14 cellular contexts compared by ENCODE assay signal in genomic region chr1:25590096-25590824, GRCh38. TPM values are rescaled to one million over a fixed set of nuclear protein-coding genes. Genes with fewer than 3 reads are reported as not detected.
DNase-seq lines count a peak whose midpoint lies in the region; ATAC-seq, FAIRE-seq and TF ChIP-seq lines count a peak whose summit lies in the region.
"Had no signal": no experiment of that assay in that cellular context is flagged by ENCODE, and none has a peak within 500 bp of the region (broad histone marks: within the 10 kb centered on the region; RNA-seq: fewer than 3 reads in every experiment).

No MANE protein-coding gene starts in this region.

- DNase-seq in EH (ENCODE audit: low read depth) (peak; percentile 23), WERI-Rb-1 (no peak), Right ventricle myocardium superior (peak; percentile 78), pancreas (no peak), MM.1S (no peak), GF-D8 (lab: John Stamatoyannopoulos, UW) (no peak)
- no peak for DNase-seq in activated CD8-positive, alpha-beta memory T cell treated with anti-CD3 and anti-CD28 coated beads, Interleukin-2, amount 10 ng/mL, durations not matched to agents 7 days and 5 days
- DNase-seq: activated T-cell treated with anti-CD3 and anti-CD28 coated beads, Interleukin-2, amount 50 U/mL, for 72 hours; Karpas-422; NCI-H345; SHP77 had no signal

- no peaks in the 10 kb centered on the region for H3K36me3 ChIP-seq in WERI-Rb-1
- no peaks in the 10 kb centered on the region for H3K36me3 ChIP-seq in pancreas
- H3K36me3 ChIP-seq in MM.1S (replicated peaks; ENCODE audit: insufficient read depth, low read length), result no peaks in the 10 kb centered on the region

- H3K27me3 ChIP-seq in WERI-Rb-1 (ENCODE audit: insufficient read depth, low read depth, severe bottlenecking), result no peaks in the 10 kb centered on the region
- H3K27me3 ChIP-seq in pancreas, result no peaks in the 10 kb centered on the region
- H3K27me3 ChIP-seq in MM.1S (replicated peaks; ENCODE audit: insufficient read depth, low read length), result no peaks in the 10 kb centered on the region

- H3K9ac ChIP-seq in MM.1S (ENCODE audit: low read length), result no peak overlapping the region

- no peak for FAIRE-seq in pancreas (lab: Jason Lieb, UNC)
- FAIRE-seq: astrocyte, GM19239 had no signal

- H4K20me1 ChIP-seq in MM.1S (ENCODE audit: insufficient read depth, low read length), result no peaks in the 10 kb centered on the region

- H3K27me3 Mint-ChIP-seq in activated CD8-positive, alpha-beta memory T cell treated with anti-CD3 and anti-CD28 coated beads, Interleukin-2, amount 10 ng/mL, durations not matched to agents 7 days and 5 days, result peaks cover 46% of the 10 kb centered on the region

- no peaks in the 10 kb centered on the region for H3K9me3 Mint-ChIP-seq in activated CD8-positive, alpha-beta memory T cell treated with anti-CD3 and anti-CD28 coated beads, Interleukin-2, amount 10 ng/mL, durations not matched to agents 7 days and 5 days (ENCODE audit: low read depth)
- H3K9me3 Mint-ChIP-seq: activated T-cell treated with anti-CD3 and anti-CD28 coated beads, Interleukin-2, amount 50 U/mL, for 72 hours had no signal

- no peak overlapping the region for H2AFZ ChIP-seq in MM.1S (ENCODE audit: low read length)

- ATAC-seq in Right ventricle myocardium superior (ENCODE audit: poor library complexity) (peak; percentile 76), pancreas (peak; percentile 35 to 89 (median 74)), GM19351 (IDR thresholded peaks at IDR 0.05; ENCODE audit: unreplicated experiment) (no peak)
- ATAC-seq in activated CD8-positive, alpha-beta memory T cell treated with anti-CD3 and anti-CD28 coated beads, Interleukin-2, amount 10 ng/mL, durations not matched to agents 7 days and 5 days, result no peak
- ATAC-seq: activated T-cell treated with anti-CD3 and anti-CD28 coated beads, Interleukin-2, amount 50 U/mL, for 72 hours had no signal

- intact Hi-C loops in Right ventricle myocardium superior (cut with DNase I), result no loop called here
- intact Hi-C loops in pancreas (cut with DNase I), result no loop called here

- no peak overlapping the region for H3K27ac ChIP-seq in WERI-Rb-1
- H3K27ac ChIP-seq in pancreas, result peak overlapping the region in 2 of 4 donors; percentile 1 to 51
- no peak overlapping the region for H3K27ac ChIP-seq in MM.1S (ENCODE audit: low read length)

- H3K4me1 Mint-ChIP-seq in activated CD8-positive, alpha-beta memory T cell treated with anti-CD3 and anti-CD28 coated beads, Interleukin-2, amount 10 ng/mL, durations not matched to agents 7 days and 5 days, result peaks cover 12% of the 10 kb centered on the region

- CTCF ChIA-PET in activated CD8-positive, alpha-beta memory T cell treated with anti-CD3 and anti-CD28 coated beads, Interleukin-2, amount 10 ng/mL, durations not matched to agents 7 days and 5 days (lab: Charles Lee), result interaction anchor here (1.1 to 1.5 kb wide), 2 partner anchors 19 to 25 kb away, joined by 3 to 5 read pairs; no protein-coding TSS in a partner anchor

- H3F3A ChIP-seq in MM.1S (ENCODE audit: insufficient read depth, low read length), result no peaks in the 10 kb centered on the region

- peaks cover 0 to 8% (median 4%) of the 10 kb centered on the region in 3 donors for H3K4me1 ChIP-seq in pancreas
- no peaks in the 10 kb centered on the region for H3K4me1 ChIP-seq in MM.1S (ENCODE audit: low read length)

- H3K4me3 ChIP-seq in WERI-Rb-1 (ENCODE audit: low read depth, low read length) (no peak overlapping the region), pancreas (no peak overlapping the region), MM.1S (ENCODE audit: low read length) (no peak overlapping the region)

- no peak overlapping the region for H3K4me2 ChIP-seq in MM.1S (ENCODE audit: low read depth, low read length)

- no peak overlapping the region for H3K27ac Mint-ChIP-seq in activated CD8-positive, alpha-beta memory T cell treated with anti-CD3 and anti-CD28 coated beads, Interleukin-2, amount 10 ng/mL, durations not matched to agents 7 days and 5 days
- H3K27ac Mint-ChIP-seq: activated T-cell treated with anti-CD3 and anti-CD28 coated beads, Interleukin-2, amount 50 U/mL, for 72 hours had no signal

- 48 to 54% methylated on average over 8 of the region's 8 CpGs for WGBS in pancreas, 2 donors

- no peaks in the 10 kb centered on the region for H3K79me2 ChIP-seq in MM.1S (ENCODE audit: low read length)

- no peaks in the 10 kb centered on the region for H3K9me3 ChIP-seq in WERI-Rb-1 (ENCODE audit: severe bottlenecking)
- H3K9me3 ChIP-seq in pancreas, result no peaks in the 10 kb centered on the region
- H3K9me3 ChIP-seq in MM.1S (replicated peaks; ENCODE audit: insufficient read depth, low read length), result no peaks in the 10 kb centered on the region

- no peaks in the 10 kb centered on the region for H3K9me2 ChIP-seq in MM.1S (replicated peaks; ENCODE audit: insufficient read depth, low read length)

- peak; percentile 16; the same call in 1 of the 2 replicates for TF ChIP-seq CTCF in WERI-Rb-1 (IDR thresholded peaks at IDR 0.05; ENCODE audit: low read depth, low read length)
- no peak for TF ChIP-seq CTCF in pancreas (IDR thresholded peaks at IDR 0.05)
- no peak for TF ChIP-seq CTCF in MM.1S (IDR thresholded peaks at IDR 0.05; ENCODE audit: low read length)

- no peak overlapping the region for H3K4me3 Mint-ChIP-seq in activated CD8-positive, alpha-beta memory T cell treated with anti-CD3 and anti-CD28 coated beads, Interleukin-2, amount 10 ng/mL, durations not matched to agents 7 days and 5 days
- H3K4me3 Mint-ChIP-seq: activated T-cell treated with anti-CD3 and anti-CD28 coated beads, Interleukin-2, amount 50 U/mL, for 72 hours had no signal

- H3K36me3 Mint-ChIP-seq in activated CD8-positive, alpha-beta memory T cell treated with anti-CD3 and anti-CD28 coated beads, Interleukin-2, amount 10 ng/mL, durations not matched to agents 7 days and 5 days, result no peaks in the 10 kb centered on the region

RNA-seq across cellular contexts. Expression of gene MAN1C1, which starts 26.3 kb away (rescaled TPM):
- total RNA-seq in Right ventricle myocardium superior (17.5 TPM), pancreas (1 to 10 TPM; 2.1 to 6.1 (median 3.3) TPM)
- polyA plus RNA-seq in pancreas, result 1 to 10 TPM; 4.1 to 9.2 TPM
- total RNA-seq in activated CD8-positive, alpha-beta memory T cell treated with anti-CD3 and anti-CD28 coated beads, Interleukin-2, amount 10 ng/mL, durations not matched to agents 7 days and 5 days, result 10 to 100 TPM; 15.5 to 20.0 TPM

RNA-seq across cellular contexts. Expression of gene LDLRAP1, which starts 46.9 kb away (rescaled TPM):
- total RNA-seq in Right ventricle myocardium superior, result 11.8 TPM
- total RNA-seq in pancreas, result 10 to 100 TPM; 21.0 to 25.9 (median 23.6) TPM
- polyA plus RNA-seq in pancreas, result 10 to 100 TPM; 27.1 to 71.9 TPM
- 10 to 100 TPM in 1 of 2 experiments, 1 to 10 TPM in 1; 4.9 to 11.0 TPM for total RNA-seq in activated CD8-positive, alpha-beta memory T cell treated with anti-CD3 and anti-CD28 coated beads, Interleukin-2, amount 10 ng/mL, durations not matched to agents 7 days and 5 days

Comparison
In these comparisons a context has a peak if more than half of its experiments do, and no peak if none do; other contexts are left out.
1. DNase-seq: peak in EH (single experiment) and Right ventricle myocardium superior (single experiment); none in WERI-Rb-1 (single experiment), pancreas (0 of 6), MM.1S (single experiment), GF-D8 (single experiment) and activated CD8-positive, alpha-beta memory T cell treated with anti-CD3 and anti-CD28 coated beads, Interleukin-2, amount 10 ng/mL, durations not matched to agents 7 days and 5 days (single experiment).
2. ATAC-seq: peak in Right ventricle myocardium superior (single experiment) and pancreas (4 of 4); none in GM19351 (single experiment) and activated CD8-positive, alpha-beta memory T cell treated with anti-CD3 and anti-CD28 coated beads, Interleukin-2, amount 10 ng/mL, durations not matched to agents 7 days and 5 days (single experiment).